Comparison of ENCODE assay signal across 18 cellular contexts in the genomic region with DNA sequence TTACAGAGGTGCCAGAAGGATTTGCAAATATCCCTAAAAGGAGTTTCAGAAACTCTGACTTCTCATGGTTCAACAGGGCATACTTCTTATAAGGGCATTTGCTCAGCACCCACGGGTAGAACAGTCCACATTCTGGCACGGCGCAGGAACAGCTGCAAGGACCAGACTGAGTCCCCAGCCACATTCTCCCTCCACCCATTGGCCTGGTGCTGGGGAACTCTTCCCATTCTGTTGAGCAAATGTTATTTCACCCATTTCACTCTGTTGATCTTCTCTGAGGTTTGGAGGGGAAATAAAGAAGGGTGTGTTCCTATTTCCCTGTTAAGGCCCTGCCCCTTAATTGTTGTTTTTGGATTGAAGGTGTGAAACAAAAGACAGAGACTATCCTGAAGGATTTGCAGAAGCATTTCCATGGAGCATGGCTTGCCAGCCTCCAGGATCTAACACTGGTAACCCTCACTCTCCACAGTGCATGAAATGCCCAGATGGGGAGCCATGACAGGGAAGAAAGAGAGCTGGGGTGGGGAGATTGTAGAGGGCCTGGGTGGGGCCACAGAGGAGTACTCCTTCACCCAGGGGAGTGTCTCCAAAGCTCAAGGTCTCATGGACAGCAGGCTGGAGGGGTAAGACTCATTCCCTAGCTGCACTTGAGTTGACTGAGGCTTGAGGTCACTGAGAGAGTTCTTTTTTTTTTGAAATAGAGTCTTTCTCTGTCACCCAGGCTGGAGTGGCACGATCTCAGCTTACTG. TPM values are rescaled to one million over a fixed set of nuclear protein-coding genes. Genes with fewer than 3 reads are reported as not detected.
DNase-seq lines count a peak whose midpoint lies in the region; ATAC-seq and TF ChIP-seq lines count a peak whose summit lies in the region.
"Had no signal": no experiment of that assay in that cellular context is flagged by ENCODE, and none has a peak within 500 bp of the region (broad histone marks: within the 10 kb centered on the region; RNA-seq: fewer than 3 reads in every experiment).

No MANE protein-coding gene starts in this region.

- H3K4me2 ChIP-seq in Karpas-422 (ENCODE audit: low read depth, low read length, poor library complexity, severe bottlenecking) (no peak overlapping the region), mammary epithelial cell (ENCODE audit: insufficient read depth, low read depth, low read length) (no peak overlapping the region)
- H3K4me2 ChIP-seq: A549, KMS-11 had no signal

- no TSS peak for BruUV-seq in mammary epithelial cell (replicated peaks; lab: Mats Ljungman, UMichigan)

- 83 to 91% (median 86%) methylated on average over 4 of the region's 4 CpGs for WGBS in spleen, 5 donors
- 81% methylated on average over 4 of the region's 4 CpGs for WGBS in mammary epithelial cell (ENCODE audit: low coverage, missing lambda C conversion rate)

- H3K9ac ChIP-seq in Karpas-422 (ENCODE audit: low read length) (no peak overlapping the region), colonic mucosa (ENCODE audit: low read depth in 2 of 2, low read length in 2 of 2) (no peak overlapping the region), mammary epithelial cell (ENCODE audit: insufficient read depth, low read length) (no peak overlapping the region)
- H3K9ac ChIP-seq: KMS-11 had no signal

- no peak for ATAC-seq in HG03025 (IDR thresholded peaks at IDR 0.05; ENCODE audit: low FRiP score, unreplicated experiment)
- ATAC-seq: A549 had no signal

- H3K4me3 ChIP-seq in Karpas-422 (ENCODE audit: low read length) (no peak overlapping the region), colonic mucosa (no peak overlapping the region), spleen (no peak overlapping the region), mammary epithelial cell (replicated peaks in 1 of 3; ENCODE audit: insufficient read depth in 1 of 3, low read depth in 2 of 3, low read length in 3 of 3) (no peak overlapping the region)
- H3K4me3 ChIP-seq: A549, Peyer's patch had no signal

- H3K9me3 ChIP-seq in Karpas-422 (ENCODE audit: low read length) (no peaks in the 10 kb centered on the region), colonic mucosa (no peaks in the 10 kb centered on the region), spleen (peaks cover 0 to 10% (median 0%) of the 10 kb centered on the region in 8 donors), mammary epithelial cell (replicated peaks; ENCODE audit: insufficient read depth, low read length) (no peaks in the 10 kb centered on the region)
- H3K9me3 ChIP-seq: A549, BE2C, Peyer's patch had no signal

- no peaks in the 10 kb centered on the region for H3K4me1 ChIP-seq in Karpas-422 (ENCODE audit: low read length)
- no peaks in the 10 kb centered on the region for H3K4me1 ChIP-seq in colonic mucosa
- H3K4me1 ChIP-seq in spleen = no peaks in the 10 kb centered on the region
- H3K4me1 ChIP-seq in mammary epithelial cell (ENCODE audit: insufficient read depth, low read length) = no peaks in the 10 kb centered on the region
- H3K4me1 ChIP-seq: A549, BE2C, Peyer's patch had no signal

- in situ Hi-C loops in mammary epithelial cell (cut with MboI; ENCODE audit: low sequenced_read_pairs in 2 of 2) = no loop called here

- dilution Hi-C loops in mammary epithelial cell (cut with HindIII; ENCODE audit: low sequenced_read_pairs) = no loop called here

- no peaks in the 10 kb centered on the region for H3K79me2 ChIP-seq in Karpas-422 (ENCODE audit: low read length)
- no peaks in the 10 kb centered on the region for H3K79me2 ChIP-seq in mammary epithelial cell (ENCODE audit: insufficient read depth, low read length)

- no peaks in the 10 kb centered on the region for H3K36me3 ChIP-seq in Karpas-422 (ENCODE audit: insufficient read depth, low read length)
- no peaks in the 10 kb centered on the region for H3K36me3 ChIP-seq in colonic mucosa
- H3K36me3 ChIP-seq in spleen = no peaks in the 10 kb centered on the region
- no peaks in the 10 kb centered on the region for H3K36me3 ChIP-seq in mammary epithelial cell (ENCODE audit: insufficient read depth, low read length)
- H3K36me3 ChIP-seq: BE2C had no signal

- DNase-seq in Karpas-422 (peak; percentile 20), colonic mucosa (peak; percentile 51), myocyte (ENCODE audit: low read depth) (peak; percentile 86), spleen (peak; percentile 20), mammary epithelial cell (no peak), NAMALWA (ENCODE audit: low spot score) (no peak)
- DNase-seq: BE2C, DMS79, HCEC 1CT, NCI-H1417, NCI-H187, NCI-H446, NCI-H526, Peyer's patch had no signal

- no peak for TF ChIP-seq POLR2A in spleen (IDR thresholded peaks at IDR 0.05)

- no peak overlapping the region for H3K27ac ChIP-seq in Karpas-422 (ENCODE audit: low read length)
- H3K27ac ChIP-seq in colonic mucosa = peak overlapping the region; percentile 13
- H3K27ac ChIP-seq in spleen = no peak overlapping the region
- H3K27ac ChIP-seq in mammary epithelial cell (ENCODE audit: insufficient read depth, low read depth, low read length) = no peak overlapping the region
- H3K27ac ChIP-seq: A549, KMS-11, Peyer's patch had no signal

- no peak for TF ChIP-seq CTCF in colonic mucosa (IDR thresholded peaks at IDR 0.05)
- no peak for TF ChIP-seq CTCF in spleen (IDR thresholded peaks at IDR 0.05 in 8 of 11, conservative IDR thresholded peaks at IDR 0.05 in 3 of 11)
- no peak for TF ChIP-seq CTCF in mammary epithelial cell (conservative IDR thresholded peaks at IDR 0.05 in 1 of 2, IDR thresholded peaks at IDR 0.05 in 1 of 2; ENCODE audit: extremely low read depth in 1 of 2, insufficient read depth in 1 of 2, low read depth in 1 of 2, low read length in 2 of 2)

- H2AFZ ChIP-seq in Karpas-422 (ENCODE audit: low read length) = no peak overlapping the region
- H2AFZ ChIP-seq in mammary epithelial cell (ENCODE audit: low read depth, low read length) = no peak overlapping the region

- intact Hi-C loops in colonic mucosa (cut with DNase I) = no loop called here
- intact Hi-C loops in spleen (cut with DNase I; ENCODE audit: low total_unique reads) = no loop called here
- intact Hi-C loops in mammary epithelial cell (cut with micrococcal nuclease) = no loop called here

- CTCF ChIA-PET in mammary epithelial cell (lab: Charles Lee; ENCODE audit: low non-redundant PET) = no interaction called here

- H4K20me1 ChIP-seq in Karpas-422 (ENCODE audit: insufficient read depth, low read depth, low read length) (no peaks in the 10 kb centered on the region), mammary epithelial cell (ENCODE audit: insufficient read depth, low read length) (no peaks in the 10 kb centered on the region)

- no peaks in the 10 kb centered on the region for H3K9me2 ChIP-seq in Karpas-422 (replicated peaks; ENCODE audit: insufficient read depth, low read length)

- H3K27me3 ChIP-seq in Karpas-422 (ENCODE audit: low read length) (no peaks in the 10 kb centered on the region), colonic mucosa (no peaks in the 10 kb centered on the region), spleen (replicated peaks in 1 of 7) (no peaks in the 10 kb centered on the region), mammary epithelial cell (ENCODE audit: insufficient read depth, low read length) (peaks cover 3% of the 10 kb centered on the region)
- H3K27me3 ChIP-seq: BE2C, Peyer's patch had no signal

RNA-seq across cellular contexts. Expression of a gene that starts 35.0 kb away (rescaled TPM):
- total RNA-seq in Karpas-422 (2014; rRNA removed; shearing (Covaris generic); ENCODE audit: low replicate concordance) = not detected in 2 replicates
- total RNA-seq in colonic mucosa = 100 to 1,000 TPM; 127 to 167 TPM
- total RNA-seq in myocyte = 0.05 and 0.24 TPM in 2 replicates
- 0.13 TPM for polyA plus RNA-seq in myocyte (2012)
- total RNA-seq in spleen = 1 to 10 TPM in 1 of 7 donors, under 1 TPM in 3, not detected in 3; 0.32 to 1.4 (median 0.72) TPM
- polyA plus RNA-seq in spleen = under 1 TPM; 0.39 to 0.42 (median 0.39) TPM
- 10 to 100 TPM; 26.5 to 27.2 TPM for total RNA-seq in mammary epithelial cell
- 11.4 TPM for polyA plus RNA-seq in mammary epithelial cell
- polyA minus RNA-seq in mammary epithelial cell = 17.4 TPM
- total RNA-seq: OCI-LY7 had no signal

RNA-seq across cellular contexts. Expression of a gene that starts 56.9 kb away (rescaled TPM):
- not detected in 2 replicates for total RNA-seq in Karpas-422 (2014; rRNA removed; shearing (Covaris generic); ENCODE audit: low replicate concordance)
- total RNA-seq in colonic mucosa (under 1 TPM; 0.19 to 0.27 TPM), myocyte (not detected in 2 replicates), spleen (1 to 10 TPM in 1 of 7 donors, under 1 TPM in 4, not detected in 2; 0.50 to 3.6 (median 0.80) TPM), mammary epithelial cell (not detected)
- not detected for polyA plus RNA-seq in myocyte (2012)
- polyA plus RNA-seq in spleen (under 1 TPM; 0.09 to 0.38 (median 0.14) TPM), mammary epithelial cell (not detected)
- not detected for polyA minus RNA-seq in mammary epithelial cell
- total RNA-seq: OCI-LY7, Peyer's patch had no signal
- polyA plus RNA-seq: A549 had no signal

Comparison
In these comparisons a context has a peak if more than half of its experiments do, and no peak if none do; other contexts are left out.
1. DNase-seq: peak in Karpas-422 (single experiment), colonic mucosa (single experiment), myocyte (single experiment) and spleen (single experiment); none in mammary epithelial cell (single experiment) and NAMALWA (single experiment).
2. RNA of a gene that starts 35.0 kb away (total RNA-seq): 127 to 167 TPM in colonic mucosa and 26.5 to 27.2 TPM in mammary epithelial cell; 0.32 to 1.4 TPM in spleen, 0.05 to 0.24 TPM in myocyte and not detected in Karpas-422; every median in the first group is over 10 times any median in the second.